1 cellular context compared by ENCODE assay signal in the genomic region with DNA sequence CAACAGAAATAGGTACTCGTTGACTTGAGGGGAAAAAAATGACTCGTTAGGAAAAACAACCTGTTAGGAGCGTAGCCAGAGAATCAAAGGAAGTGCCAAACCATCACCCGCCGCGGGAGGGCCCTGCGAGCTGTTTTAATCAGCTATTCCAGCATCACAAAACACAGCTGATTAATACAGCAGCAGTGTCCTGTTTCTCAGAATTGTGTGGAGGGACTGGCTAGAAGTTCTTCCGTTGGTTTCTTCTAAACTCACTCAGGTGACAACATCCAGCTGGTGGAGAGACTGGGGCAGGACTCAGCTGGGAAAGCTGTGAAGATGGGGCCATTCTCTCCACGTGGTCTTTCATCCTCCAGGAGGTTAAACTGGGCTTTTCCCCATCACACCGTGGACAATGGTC.
TF ChIP-seq lines count a peak whose summit lies in the region.

No MANE protein-coding gene starts in this region.

TF ChIP-seq in SK-N-SH, 30 proteins besides CTCF, POLR2A, EP300 and RAD21 (continued from another document):
- no peak for TF ChIP-seq EZH2phosphoT487 (IDR thresholded peaks at IDR 0.05; ENCODE audit: borderline replicate concordance, low read depth)
